In genomic region chr1:201696217-201696761, GRCh38 we compare ENCODE assay signal across 9 cellular contexts.
DNase-seq lines count a peak whose midpoint lies in the region; ATAC-seq and TF ChIP-seq lines count a peak whose summit lies in the region.
"Had no signal": no experiment of that assay in that cellular context is flagged by ENCODE, and none has a peak within 500 bp of the region (broad histone marks: within the 10 kb centered on the region; RNA-seq: fewer than 3 reads in every experiment).

No MANE protein-coding gene starts in this region.

- H3K4me3 ChIP-seq in LNCaP clone FGC (ENCODE audit: low read depth, low read length) (no peak overlapping the region), lung (no peak overlapping the region), transverse colon (no peak overlapping the region)

- H3K27me3 ChIP-seq in lung (ENCODE audit: control insufficient read depth, insufficient read depth) = no peaks in the 10 kb centered on the region
- H3K27me3 ChIP-seq in transverse colon = no peaks in the 10 kb centered on the region

- DNase-seq in LNCaP clone FGC (ENCODE audit: low read depth) (peak; percentile 99), cerebellar cortex (ENCODE audit: low spot score) (peak; percentile 95), lung (ENCODE audit: low spot score) (peak; percentile 47), transverse colon (peak; percentile 55), NCI-H187 (lab: John Stamatoyannopoulos, UW) (no peak), SW480 (ENCODE audit: low spot score) (no peak), erythroblast (lab: John Stamatoyannopoulos, UW) (no peak)
- DNase-seq: NCI-H1048 had no signal

- H3K27ac ChIP-seq in lung (ENCODE audit: low read depth in 1 of 2, low read length in 1 of 2) = peak overlapping the region; percentile 15 to 39
- H3K27ac ChIP-seq in transverse colon = peak overlapping the region; percentile 9 to 62 (median 58)

- H3K9me3 ChIP-seq in lung (ENCODE audit: control insufficient read depth in 2 of 2, insufficient read depth in 1 of 2, low read length in 1 of 2) = no peaks in the 10 kb centered on the region
- no peaks in the 10 kb centered on the region for H3K9me3 ChIP-seq in transverse colon

- no peak for TF ChIP-seq EP300 in transverse colon (IDR thresholded peaks at IDR 0.05; ENCODE audit: low read depth)

- peak; percentile 29 for ATAC-seq in lung (ENCODE audit: insufficient read depth, low FRiP score)
- ATAC-seq in HG03159 (IDR thresholded peaks at IDR 0.05; ENCODE audit: unreplicated experiment) = no peak

- TF ChIP-seq CTCF in LNCaP clone FGC (IDR thresholded peaks at IDR 0.05; ENCODE audit: control insufficient read depth, extremely low read depth, insufficient read depth) (no peak), lung (IDR thresholded peaks at IDR 0.05; ENCODE audit: control extremely low read depth, extremely low read depth) (no peak), transverse colon (IDR thresholded peaks at IDR 0.05) (no peak)

- H3K36me3 ChIP-seq in lung (ENCODE audit: control insufficient read depth in 2 of 2, insufficient read depth in 2 of 2, low read length in 2 of 2) = no peaks in the 10 kb centered on the region
- no peaks in the 10 kb centered on the region for H3K36me3 ChIP-seq in transverse colon

- in situ Hi-C loops in transverse colon (cut with MboI; ENCODE audit: low pct_ligation_motif_present in 1 of 4, low pct_unique_long_range_greater_than_20kb in 1 of 4, low sequenced_read_pairs in 3 of 4) = loop anchor here in 1 of 4 donors (10.0 kb wide), 1 partner anchor 131 kb away; no protein-coding TSS in a partner anchor

- TF ChIP-seq POLR2A in transverse colon (IDR thresholded peaks at IDR 0.05) = no peak
- no peak for TF ChIP-seq POLR2A in erythroblast (IDR thresholded peaks at IDR 0.05; ENCODE audit: low read length)

- intact Hi-C loops in transverse colon (cut with DNase I; ENCODE audit: low total_unique reads) = no loop called here

- H3K4me1 ChIP-seq in lung (ENCODE audit: control insufficient read depth in 2 of 2, insufficient read depth in 2 of 2, low read length in 2 of 2) (peaks cover 0 to 13% of the 10 kb centered on the region in 2 donors), transverse colon (peaks cover 7 to 43% (median 30%) of the 10 kb centered on the region in 4 donors)

- WGBS in lung, 2 donors = 68 to 90% methylated on average over 13 of the region's 13 CpGs
- 64 to 66% methylated on average over 4 to 13 of the region's 13 CpGs for whole genome bisulfite sequencing in transverse colon (ENCODE audit: low coverage in 1 of 2), 2 donors

Comparison
In these comparisons a context has a peak if more than half of its experiments do, and no peak if none do; other contexts are left out.
1. DNase-seq: peak in LNCaP clone FGC (single experiment), cerebellar cortex (single experiment), lung (single experiment) and transverse colon (single experiment); none in NCI-H187 (0 of 2), SW480 (single experiment) and erythroblast (0 of 2).